In the genomic region with DNA sequence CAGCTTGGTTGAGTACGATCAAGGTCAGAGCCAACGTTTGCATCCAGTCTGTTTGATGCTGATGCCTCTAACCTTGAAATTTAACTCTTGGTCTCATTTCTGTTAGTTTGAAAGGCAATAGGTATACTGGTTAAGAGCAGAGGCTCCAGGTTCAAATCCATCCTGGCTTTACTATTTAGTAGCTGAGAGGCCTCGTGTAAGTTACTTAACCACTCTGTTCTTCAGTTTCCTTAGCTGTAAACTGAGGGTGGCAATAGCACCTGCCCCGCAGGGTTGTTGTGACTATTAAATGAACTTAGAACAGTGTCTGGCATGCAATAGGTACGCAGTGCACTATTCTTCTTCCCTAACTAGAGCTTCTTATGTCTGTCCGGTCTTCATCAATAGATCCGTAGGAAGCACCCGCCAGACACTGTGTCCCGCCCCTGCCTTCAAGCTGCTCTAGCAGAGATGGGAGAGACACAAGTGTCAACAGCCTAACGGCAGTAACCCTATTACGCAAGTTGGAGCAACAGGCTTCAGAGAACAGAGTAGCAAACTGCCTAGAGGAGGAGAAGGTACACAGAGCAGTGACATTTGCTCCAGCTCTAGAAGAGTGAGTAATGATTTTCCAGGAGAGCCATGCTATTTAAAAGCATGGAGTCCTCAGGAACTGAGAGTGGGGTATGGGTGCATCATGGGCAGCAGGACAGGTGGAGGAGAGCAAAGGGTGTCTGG, we compare ENCODE assay signal across 23 cellular contexts.
A peak's percentile ranks its signal among the peaks of the same experiment; 100 is the strongest.
DNase-seq lines count a peak whose midpoint lies in the region; ATAC-seq and TF ChIP-seq lines count a peak whose summit lies in the region.
"Had no signal": no experiment of that assay in that cellular context is flagged by ENCODE, and none has a peak within 500 bp of the region (broad histone marks: within the 10 kb centered on the region; RNA-seq: fewer than 3 reads in every experiment).

No MANE protein-coding gene starts in this region.

- H3K4me3 ChIP-seq in left lung (no peak overlapping the region), upper lobe of left lung (no peak overlapping the region)
- H3K4me3 ChIP-seq: adrenal gland, uterus had no signal

- TF ChIP-seq EP300 in upper lobe of left lung (IDR thresholded peaks at IDR 0.05): peak in 1 of 4 donors; percentile 68

- peak in 1 of 4 donors; percentile 31 for TF ChIP-seq POLR2A in upper lobe of left lung (IDR thresholded peaks at IDR 0.05)

- H3K9me3 ChIP-seq in left lung (peaks cover 0 to 12% of the 10 kb centered on the region in 2 donors), upper lobe of left lung (peaks cover 0 to 3% (median 0%) of the 10 kb centered on the region in 4 donors)
- H3K9me3 ChIP-seq: adrenal gland, uterus had no signal

- no peaks in the 10 kb centered on the region for H3K36me3 ChIP-seq in left lung
- no peaks in the 10 kb centered on the region for H3K36me3 ChIP-seq in upper lobe of left lung
- H3K36me3 ChIP-seq: adrenal gland, uterus had no signal

- H3K27me3 Mint-ChIP-seq in activated CD4-positive, alpha-beta T cell treated with anti-CD3 and anti-CD28 coated beads, Interleukin-2, amount 10 ng/mL, durations not matched to agents 24 days and 14 days: peaks cover 10% of the 10 kb centered on the region
- H3K27me3 Mint-ChIP-seq in activated CD4-positive, alpha-beta T cell treated with anti-CD3 and anti-CD28 coated beads for 36 hours: no peaks in the 10 kb centered on the region
- no peaks in the 10 kb centered on the region for H3K27me3 Mint-ChIP-seq in naive thymus-derived CD8-positive, alpha-beta T cell

- no peak for ATAC-seq in activated CD4-positive, alpha-beta T cell treated with anti-CD3 and anti-CD28 coated beads for 36 hours
- ATAC-seq in left lung (peak; percentile 50), upper lobe of left lung (ENCODE audit: low FRiP score in 2 of 2) (peak in 1 of 2 donors; percentile 23)
- ATAC-seq in naive thymus-derived CD8-positive, alpha-beta T cell: no peak

- peaks cover 1% of the 10 kb centered on the region for H3K36me3 Mint-ChIP-seq in activated CD4-positive, alpha-beta T cell treated with anti-CD3 and anti-CD28 coated beads, Interleukin-2, amount 10 ng/mL, durations not matched to agents 24 days and 14 days (ENCODE audit: low read depth)
- H3K36me3 Mint-ChIP-seq in activated CD4-positive, alpha-beta T cell treated with anti-CD3 and anti-CD28 coated beads for 36 hours (ENCODE audit: low read depth): no peaks in the 10 kb centered on the region
- peaks cover 0 to 9% (median 0%) of the 10 kb centered on the region in 3 donors for H3K36me3 Mint-ChIP-seq in naive thymus-derived CD8-positive, alpha-beta T cell

- TF ChIP-seq CTCF in left lung (IDR thresholded peaks at IDR 0.05) (no peak), upper lobe of left lung (IDR thresholded peaks at IDR 0.05) (no peak)

- H3K27me3 ChIP-seq in left lung (no peaks in the 10 kb centered on the region), upper lobe of left lung (no peaks in the 10 kb centered on the region)
- H3K27me3 ChIP-seq: adrenal gland, uterus had no signal

- H3K4me1 ChIP-seq in left lung: peaks cover 0 to 18% of the 10 kb centered on the region in 2 donors
- H3K4me1 ChIP-seq in upper lobe of left lung: peaks cover 3 to 44% (median 17%) of the 10 kb centered on the region in 4 donors
- H3K4me1 ChIP-seq: uterus had no signal

- 66 to 75% methylated on average over 11 of the region's 11 CpGs for WGBS in upper lobe of left lung, 2 donors

- peaks cover 16% of the 10 kb centered on the region for H3K9me3 Mint-ChIP-seq in activated CD4-positive, alpha-beta T cell treated with anti-CD3 and anti-CD28 coated beads, Interleukin-2, amount 10 ng/mL, durations not matched to agents 24 days and 14 days
- peaks cover 5% of the 10 kb centered on the region for H3K9me3 Mint-ChIP-seq in activated CD4-positive, alpha-beta T cell treated with anti-CD3 and anti-CD28 coated beads for 36 hours (ENCODE audit: low read depth)
- H3K9me3 Mint-ChIP-seq in naive thymus-derived CD8-positive, alpha-beta T cell: peaks cover 0 to 15% (median 11%) of the 10 kb centered on the region in 9 donors

- H3K27ac Mint-ChIP-seq in activated CD4-positive, alpha-beta T cell treated with anti-CD3 and anti-CD28 coated beads, Interleukin-2, amount 10 ng/mL, durations not matched to agents 24 days and 14 days: no peak overlapping the region
- H3K27ac Mint-ChIP-seq in activated CD4-positive, alpha-beta T cell treated with anti-CD3 and anti-CD28 coated beads for 36 hours: no peak overlapping the region
- peak overlapping the region in 1 of 10 donors; percentile 36 for H3K27ac Mint-ChIP-seq in naive thymus-derived CD8-positive, alpha-beta T cell
- H3K27ac Mint-ChIP-seq: dendritic cell treated with granulocyte-macrophage colony-stimulating factor and Interleukin-4, amounts not matched to agents 40 ng/mL and 50 ng/mL, for 4 days; T-helper 1 cell treated with Interleukin-12 subunit alpha and Interleukin-12 subunit beta and Interleukin-4 antibody, amounts not matched to agents 30 μg/mL and 1 μg/mL, for 36 hours had no signal

- H3K4me3 Mint-ChIP-seq in activated CD4-positive, alpha-beta T cell treated with anti-CD3 and anti-CD28 coated beads, Interleukin-2, amount 10 ng/mL, durations not matched to agents 24 days and 14 days: no peak overlapping the region
- H3K4me3 Mint-ChIP-seq in activated CD4-positive, alpha-beta T cell treated with anti-CD3 and anti-CD28 coated beads for 36 hours: no peak overlapping the region
- no peak overlapping the region for H3K4me3 Mint-ChIP-seq in naive thymus-derived CD8-positive, alpha-beta T cell
- H3K4me3 Mint-ChIP-seq: dendritic cell treated with granulocyte-macrophage colony-stimulating factor and Interleukin-4, amounts not matched to agents 40 ng/mL and 50 ng/mL, for 4 days; immature natural killer cell; T-helper 1 cell treated with Interleukin-12 subunit alpha and Interleukin-12 subunit beta and Interleukin-4 antibody, amounts not matched to agents 30 μg/mL and 1 μg/mL, for 36 hours had no signal

- CTCF ChIA-PET in activated CD4-positive, alpha-beta T cell treated with anti-CD3 and anti-CD28 coated beads for 36 hours (lab: Charles Lee): interaction anchor here (0.6 to 1.0 kb wide), 2 partner anchors 52 to 269 kb away, joined by 3 read pairs; no protein-coding TSS in a partner anchor

- intact Hi-C loops in activated CD4-positive, alpha-beta T cell treated with anti-CD3 and anti-CD28 coated beads, Interleukin-2, amount 10 ng/mL, durations not matched to agents 24 days and 14 days (cut with micrococcal nuclease): no loop called here
- intact Hi-C loops in activated CD4-positive, alpha-beta T cell treated with anti-CD3 and anti-CD28 coated beads for 36 hours (cut with DNase I, micrococcal nuclease): no loop called here
- intact Hi-C loops in left lung (cut with DNase I): no loop called here

- DNase-seq in activated CD4-positive, alpha-beta T cell treated with anti-CD3 and anti-CD28 coated beads, Interleukin-2, amount 10 ng/mL, durations not matched to agents 24 days and 14 days: peak; percentile 43
- DNase-seq in activated CD4-positive, alpha-beta T cell treated with anti-CD3 and anti-CD28 coated beads for 36 hours: no peak
- DNase-seq in SIG-M5 (lab: John Stamatoyannopoulos, UW) (peak; percentile 36), left lung (no peak), upper lobe of left lung (peak in 1 of 2 donors; percentile 68), NAMALWA (ENCODE audit: low spot score) (no peak), AG08395 (ENCODE audit: low spot score) (no peak)
- no peak for DNase-seq in naive thymus-derived CD8-positive, alpha-beta T cell
- DNase-seq: activated CD4-positive, alpha-beta T cell treated with anti-CD3 and anti-CD28 coated beads, Interleukin-2, amount 50 U/mL, for 4 hours; activated effector memory CD4-positive, alpha-beta T cell treated with anti-CD3 and anti-CD28 coated beads, Interleukin-2, amount 50 U/mL, for 16 hours; C1 segment of cervical spinal cord; immature natural killer cell; NCI-H1417 treated with DMSO at 0.1 percent for 48 hours; NCI-H526 treated with DMSO at 0.1 percent for 48 hours; retina; SHP77; stimulated activated CD4-positive, alpha-beta T cell treated with anti-CD3 and anti-CD28 coated beads, Interleukin-12 subunit alpha, Interleukin-12 subunit beta, amount 100 ng/mL, for 4 hours; uterus had no signal

- H3K27ac ChIP-seq in left lung (peak overlapping the region; percentile 46 to 73), upper lobe of left lung (peak overlapping the region; percentile 61 to 84 (median 69))
- H3K27ac ChIP-seq: adrenal gland, KMS-11, uterus, VCaP had no signal

- H3K4me1 Mint-ChIP-seq in activated CD4-positive, alpha-beta T cell treated with anti-CD3 and anti-CD28 coated beads, Interleukin-2, amount 10 ng/mL, durations not matched to agents 24 days and 14 days: peaks cover 8% of the 10 kb centered on the region
- no peaks in the 10 kb centered on the region for H3K4me1 Mint-ChIP-seq in activated CD4-positive, alpha-beta T cell treated with anti-CD3 and anti-CD28 coated beads for 36 hours
- H3K4me1 Mint-ChIP-seq in naive thymus-derived CD8-positive, alpha-beta T cell: peaks cover 0 to 6% (median 1%) of the 10 kb centered on the region in 4 donors

- POLR2A ChIA-PET in activated CD4-positive, alpha-beta T cell treated with anti-CD3 and anti-CD28 coated beads for 36 hours (lab: Charles Lee): interaction anchor here (0.6 kb wide), 2 partner anchors 41 to 48 kb away, joined by 3 to 7 read pairs; no protein-coding TSS in a partner anchor
- POLR2A ChIA-PET in naive thymus-derived CD8-positive, alpha-beta T cell (lab: Charles Lee): no interaction called here

Comparison
In these comparisons a context has a peak if more than half of its experiments do, and no peak if none do; other contexts are left out.
1. DNase-seq: peak in activated CD4-positive, alpha-beta T cell treated with anti-CD3 and anti-CD28 coated beads, Interleukin-2, amount 10 ng/mL, durations not matched to agents 24 days and 14 days (single experiment) and SIG-M5 (single experiment); none in activated CD4-positive, alpha-beta T cell treated with anti-CD3 and anti-CD28 coated beads for 36 hours (single experiment), left lung (0 of 2), NAMALWA (single experiment), AG08395 (single experiment) and naive thymus-derived CD8-positive, alpha-beta T cell (0 of 10).